ENCODE assay signal across 8 cellular contexts in genomic region chr10:5810235-5810634, GRCh38. TPM values are rescaled to one million over a fixed set of nuclear protein-coding genes. Genes with fewer than 3 reads are reported as not detected.
DNase-seq lines count a peak whose midpoint lies in the region; ATAC-seq and TF ChIP-seq lines count a peak whose summit lies in the region.

No MANE protein-coding gene starts in this region.

- no peaks in the 10 kb centered on the region for H3K36me3 ChIP-seq in left ventricle myocardium inferior
- no peaks in the 10 kb centered on the region for H3K36me3 ChIP-seq in iPS-15b (ENCODE audit: control insufficient read depth, insufficient read depth, low read length)
- H3K36me3 ChIP-seq in thoracic aorta, result no peaks in the 10 kb centered on the region
- H3K36me3 ChIP-seq in right atrium auricular region, result no peaks in the 10 kb centered on the region

- peaks cover 62% of the 10 kb centered on the region for H3K4me1 Mint-ChIP-seq in activated CD4-positive, alpha-beta memory T cell treated with anti-CD3 and anti-CD28 coated beads, Interleukin-2, amount 10 ng/mL, durations not matched to agents 7 days and 5 days

- H3K27ac ChIP-seq in left ventricle myocardium inferior (replicated peaks) (no peak overlapping the region), thoracic aorta (no peak overlapping the region), right atrium auricular region (no peak overlapping the region)

- H3K9ac ChIP-seq in iPS-15b (ENCODE audit: low read depth, low read length), result no peak overlapping the region

- peaks cover 51% of the 10 kb centered on the region for H3K36me3 Mint-ChIP-seq in activated CD4-positive, alpha-beta memory T cell treated with anti-CD3 and anti-CD28 coated beads, Interleukin-2, amount 10 ng/mL, durations not matched to agents 7 days and 5 days (ENCODE audit: low read depth)

- TF ChIP-seq CTCF in left ventricle myocardium inferior (IDR thresholded peaks at IDR 0.05; ENCODE audit: borderline replicate concordance) (no peak), thoracic aorta (IDR thresholded peaks at IDR 0.05) (no peak), right atrium auricular region (IDR thresholded peaks at IDR 0.05) (no peak)

- H3K9me3 Mint-ChIP-seq in activated CD4-positive, alpha-beta memory T cell treated with anti-CD3 and anti-CD28 coated beads, Interleukin-2, amount 10 ng/mL, durations not matched to agents 7 days and 5 days, result no peaks in the 10 kb centered on the region

- CTCF ChIA-PET in activated CD4-positive, alpha-beta memory T cell treated with anti-CD3 and anti-CD28 coated beads, Interleukin-2, amount 10 ng/mL, durations not matched to agents 7 days and 5 days (lab: Charles Lee), result interaction anchor here (0.7 to 1.3 kb wide), 3 partner anchors 9 to 187 kb away, joined by 3 to 6 read pairs (median 4); no protein-coding TSS in a partner anchor

- DNase-seq in left ventricle myocardium inferior (no peak), cardiac septum (ENCODE audit: low spot score) (no peak), thoracic aorta (ENCODE audit: low spot score) (no peak), RKO (ENCODE audit: low spot score) (no peak), DMS79 (lab: John Stamatoyannopoulos, UW) (no peak), right atrium auricular region (ENCODE audit: low spot score) (no peak)
- no peak for DNase-seq in activated CD4-positive, alpha-beta memory T cell treated with anti-CD3 and anti-CD28 coated beads, Interleukin-2, amount 10 ng/mL, durations not matched to agents 7 days and 5 days

- H3K27ac Mint-ChIP-seq in activated CD4-positive, alpha-beta memory T cell treated with anti-CD3 and anti-CD28 coated beads, Interleukin-2, amount 10 ng/mL, durations not matched to agents 7 days and 5 days, result peak overlapping the region; percentile 70

- peak overlapping the region; percentile 96 for H3K4me3 ChIP-seq in left ventricle myocardium inferior
- H3K4me3 ChIP-seq in iPS-15b (ENCODE audit: low read depth, low read length), result peak overlapping the region; percentile 90
- peak overlapping the region; percentile 6 for H3K4me3 ChIP-seq in thoracic aorta
- no peak overlapping the region for H3K4me3 ChIP-seq in right atrium auricular region

- no peak for ATAC-seq in thoracic aorta (ENCODE audit: insufficient number of reproducible peaks, low FRiP score, low read depth)

- H3K27me3 Mint-ChIP-seq in activated CD4-positive, alpha-beta memory T cell treated with anti-CD3 and anti-CD28 coated beads, Interleukin-2, amount 10 ng/mL, durations not matched to agents 7 days and 5 days, result no peaks in the 10 kb centered on the region

- H3K9me3 ChIP-seq in left ventricle myocardium inferior (replicated peaks) (no peaks in the 10 kb centered on the region), iPS-15b (ENCODE audit: control insufficient read depth, insufficient read depth, low read length) (no peaks in the 10 kb centered on the region), thoracic aorta (no peaks in the 10 kb centered on the region), right atrium auricular region (no peaks in the 10 kb centered on the region)

- H3K4me1 ChIP-seq in left ventricle myocardium inferior (peaks cover 88% of the 10 kb centered on the region), iPS-15b (ENCODE audit: control insufficient read depth, insufficient read depth, low read length) (peaks cover 10% of the 10 kb centered on the region), thoracic aorta (ENCODE audit: control insufficient read depth in 1 of 2, low read depth in 2 of 2) (peaks cover 48 to 68% of the 10 kb centered on the region in 2 donors), right atrium auricular region (peaks cover 0 to 64% of the 10 kb centered on the region in 2 donors)

- no peaks in the 10 kb centered on the region for H3K27me3 ChIP-seq in left ventricle myocardium inferior (ENCODE audit: low read depth)
- H3K27me3 ChIP-seq in iPS-15b (ENCODE audit: control insufficient read depth, insufficient read depth, low read length), result no peaks in the 10 kb centered on the region
- no peaks in the 10 kb centered on the region for H3K27me3 ChIP-seq in thoracic aorta (replicated peaks; ENCODE audit: insufficient read depth)
- H3K27me3 ChIP-seq in right atrium auricular region, result no peaks in the 10 kb centered on the region

- intact Hi-C loops in left ventricle myocardium inferior (cut with micrococcal nuclease), result no loop called here
- intact Hi-C loops in cardiac septum (cut with DNase I), result loop anchor here (5.0 kb wide), 1 partner anchor 62 kb away; no protein-coding TSS in a partner anchor

- POLR2A ChIA-PET in activated CD4-positive, alpha-beta memory T cell treated with anti-CD3 and anti-CD28 coated beads, Interleukin-2, amount 10 ng/mL, durations not matched to agents 7 days and 5 days (lab: Charles Lee), result interaction anchor here (1.0 to 2.5 kb wide), 16 partner anchors 12 to 517 kb away, joined by 3 to 9 read pairs (median 4); partner anchors contain the start of genes ANKRD16, FBH1, IL15RA and TASOR2

- H3K4me3 Mint-ChIP-seq in activated CD4-positive, alpha-beta memory T cell treated with anti-CD3 and anti-CD28 coated beads, Interleukin-2, amount 10 ng/mL, durations not matched to agents 7 days and 5 days, result peak overlapping the region; percentile 92

RNA-seq across cellular contexts. Expression of gene GDI2, which starts 3.0 kb away (rescaled TPM):
- 93.2 TPM for total RNA-seq in left ventricle myocardium inferior
- total RNA-seq in cardiac septum, result 107 TPM
- total RNA-seq in activated CD4-positive, alpha-beta memory T cell treated with anti-CD3 and anti-CD28 coated beads, Interleukin-2, amount 10 ng/mL, durations not matched to agents 7 days and 5 days, result 100 to 1,000 TPM; 218 to 220 TPM
- 100 to 1,000 TPM; 141 to 209 TPM for total RNA-seq in thoracic aorta
- total RNA-seq in right atrium auricular region, result 100 to 1,000 TPM; 117 to 124 TPM

Comparison
In these comparisons a context has a peak if more than half of its experiments do, and no peak if none do; other contexts are left out.
1. H3K4me3 ChIP-seq: peak in left ventricle myocardium inferior (single experiment), iPS-15b (single experiment) and thoracic aorta (single experiment); none in right atrium auricular region (0 of 2).